In genomic region chr10:123717336-123717735, GRCh38 we compare ENCODE assay signal across 30 cellular contexts. TPM values are rescaled to one million over a fixed set of nuclear protein-coding genes. Genes with fewer than 3 reads are reported as not detected.
"Had no signal": no experiment of that assay in that cellular context is flagged by ENCODE, and none has a peak within 500 bp of the region (broad histone marks: within the 10 kb centered on the region; RNA-seq: fewer than 3 reads in every experiment).

No MANE protein-coding gene starts in this region.

- H3K27me3 ChIP-seq: adrenal gland, ascending aorta, body of pancreas, breast epithelium had no signal

- H3K36me3 ChIP-seq: adrenal gland, breast epithelium, cardiac muscle cell had no signal

- H3K4me1 ChIP-seq: adrenal gland, ascending aorta, body of pancreas, breast epithelium had no signal

- H3K9me3 ChIP-seq: body of pancreas had no signal

- H3K27ac ChIP-seq: adrenal gland, ascending aorta, body of pancreas, breast epithelium, cardiac muscle cell had no signal

- DNase-seq: activated effector memory CD4-positive, alpha-beta T cell treated with anti-CD3 and anti-CD28 coated beads, Interleukin-2, amount 50 U/mL, for 16 hours; activated effector memory CD4-positive, alpha-beta T cell treated with Interleukin-2 at 50 U/mL for 16 hours; activated gamma-delta T cell; activated gamma-delta T cell treated with Interleukin-2 at 50 U/mL for 16 hours; activated naive CD4-positive, alpha-beta T cell; activated naive CD4-positive, alpha-beta T cell treated with anti-CD3 and anti-CD28 coated beads for 36 hours; activated naive CD4-positive, alpha-beta T cell treated with anti-CD3 and anti-CD28 coated beads, Interleukin-2, amount 10 ng/mL, durations not matched to agents 7 days and 5 days; activated naive CD4-positive, alpha-beta T cell treated with anti-CD3 and anti-CD28 coated beads, Interleukin-2, amount 50 U/mL, for 16 hours; activated naive CD4-positive, alpha-beta T cell treated with Interleukin-2 at 50 U/mL for 16 hours; activated naive CD8-positive, alpha-beta T cell treated with anti-CD3 and anti-CD28 coated beads for 36 hours; activated naive CD8-positive, alpha-beta T cell treated with anti-CD3 and anti-CD28 coated beads, Interleukin-2, amount 10 ng/mL, durations not matched to agents 7 days and 5 days; activated naive CD8-positive, alpha-beta T cell treated with anti-CD3 and anti-CD28 coated beads, Interleukin-2, amount 50 U/mL, for 24 hours; activated T-cell treated with anti-CD3 and anti-CD28 coated beads for 4 hours; activated T-cell treated with anti-CD3 and anti-CD28 coated beads, Interleukin-2, amount 50 U/mL, for 1 hour; activated T-cell treated with anti-CD3 and anti-CD28 coated beads, Interleukin-2, amount 50 U/mL, for 24 hours; activated T-cell treated with anti-CD3 and anti-CD28 coated beads, Interleukin-2, amount 50 U/mL, for 4 hours; activated T-cell treated with anti-CD3 and anti-CD28 coated beads, Interleukin-2, amount 50 U/mL, for 48 hours; activated T-cell treated with anti-CD3 and anti-CD28 coated beads, Interleukin-2, amount 50 U/mL, for 72 hours; adrenal gland; amniotic stem cell; amygdala; anterior cingulate cortex; aorta; body of pancreas; caudate nucleus; central memory CD4-positive, alpha-beta T cell; cerebellar nuclear complex had no signal

- H3K4me3 ChIP-seq: adrenal gland, ascending aorta, body of pancreas, breast epithelium, cardiac muscle cell had no signal

RNA-seq across cellular contexts. Expression of gene GPR26, which starts 51.2 kb away (rescaled TPM):
- polyA plus RNA-seq: adrenal gland, aorta, cardiac muscle cell had no signal
